15 cellular contexts compared by ENCODE assay signal in the genomic region with DNA sequence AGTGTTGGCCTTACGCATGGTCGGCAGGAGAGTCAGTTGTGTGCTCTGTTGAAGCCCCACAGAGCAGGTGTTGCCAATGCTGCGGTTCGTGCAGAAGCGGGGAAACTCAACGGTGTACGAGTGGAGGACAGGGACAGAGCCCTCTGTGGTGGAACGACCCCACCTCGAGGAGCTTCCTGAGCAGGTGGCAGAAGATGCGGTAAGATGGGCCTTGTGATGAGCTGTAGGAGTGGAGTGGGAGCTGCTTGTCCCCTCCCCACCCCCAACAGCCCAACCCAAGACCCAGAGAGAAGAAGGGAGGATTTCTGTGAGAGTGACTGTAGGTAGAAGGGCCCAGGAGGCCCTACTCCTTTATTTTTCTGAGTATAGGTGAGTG. TPM values are rescaled to one million over a fixed set of nuclear protein-coding genes. Genes with fewer than 3 reads are reported as not detected.
DNase-seq lines count a peak whose midpoint lies in the region; ATAC-seq and TF ChIP-seq lines count a peak whose summit lies in the region.
"Had no signal": no experiment of that assay in that cellular context is flagged by ENCODE, and none has a peak within 500 bp of the region (broad histone marks: within the 10 kb centered on the region; RNA-seq: fewer than 3 reads in every experiment).

No MANE protein-coding gene starts in this region.

- no peaks in the 10 kb centered on the region for H3K27me3 ChIP-seq in thymus (ENCODE audit: control insufficient read depth, insufficient read depth)
- no peaks in the 10 kb centered on the region for H3K27me3 ChIP-seq in upper lobe of right lung

- CTCF ChIA-PET in activated naive CD4-positive, alpha-beta T cell treated with anti-CD3 and anti-CD28 coated beads, Interleukin-2, amount 10 ng/mL, durations not matched to agents 7 days and 5 days (lab: Charles Lee) = interaction anchor here (0.6 to 2.0 kb wide), 7 partner anchors 27 to 137 kb away, joined by 3 to 7 read pairs (median 5); a partner anchor contains a TSS
- CTCF ChIA-PET in WTC11 (lab: Charles Lee) = interaction anchor here (0.8 to 7.3 kb wide), 6 partner anchors 17 to 49 kb away, joined by 3 to 242 read pairs (median 4); a partner anchor contains a TSS

- H3K36me3 ChIP-seq in thymus (ENCODE audit: control insufficient read depth, insufficient read depth) (peaks cover 50% of the 10 kb centered on the region), upper lobe of right lung (peaks cover 76% of the 10 kb centered on the region)

- no peak overlapping the region for H3K4me3 ChIP-seq in thymus (ENCODE audit: low read length)
- H3K4me3 ChIP-seq in upper lobe of right lung = no peak overlapping the region
- H3K4me3 ChIP-seq: A549, GM23338 had no signal

- no peak for ATAC-seq in WTC11
- ATAC-seq in GM21825 (IDR thresholded peaks at IDR 0.05; ENCODE audit: unreplicated experiment) = no peak
- no peak for ATAC-seq in upper lobe of right lung
- ATAC-seq: A549, GM23338 had no signal

- H3K4me1 Mint-ChIP-seq in activated naive CD4-positive, alpha-beta T cell treated with anti-CD3 and anti-CD28 coated beads, Interleukin-2, amount 10 ng/mL, durations not matched to agents 7 days and 5 days = peaks cover 21% of the 10 kb centered on the region
- peaks cover 9% of the 10 kb centered on the region for H3K4me1 Mint-ChIP-seq in WTC11
- H3K4me1 Mint-ChIP-seq in endothelial cell (ENCODE audit: unreplicated experiment) = peaks cover 7% of the 10 kb centered on the region
- H3K4me1 Mint-ChIP-seq: GM23338 had no signal

- H3K27me3 Mint-ChIP-seq in activated naive CD4-positive, alpha-beta T cell treated with anti-CD3 and anti-CD28 coated beads, Interleukin-2, amount 10 ng/mL, durations not matched to agents 7 days and 5 days = no peaks in the 10 kb centered on the region
- H3K27me3 Mint-ChIP-seq in WTC11 (ENCODE audit: low read depth) (no peaks in the 10 kb centered on the region), endothelial cell (ENCODE audit: unreplicated experiment) (peaks cover 15% of the 10 kb centered on the region)
- H3K27me3 Mint-ChIP-seq: CD8-positive, alpha-beta memory T cell had no signal

- peaks cover 18% of the 10 kb centered on the region for H3K4me1 ChIP-seq in thymus (ENCODE audit: control insufficient read depth, insufficient read depth, low read length)
- peaks cover 6% of the 10 kb centered on the region for H3K4me1 ChIP-seq in upper lobe of right lung
- H3K4me1 ChIP-seq: Caco-2 had no signal

- peaks cover 50% of the 10 kb centered on the region for H3K36me3 Mint-ChIP-seq in activated naive CD4-positive, alpha-beta T cell treated with anti-CD3 and anti-CD28 coated beads, Interleukin-2, amount 10 ng/mL, durations not matched to agents 7 days and 5 days
- H3K36me3 Mint-ChIP-seq in WTC11 (peaks cover 50% of the 10 kb centered on the region), endothelial cell (ENCODE audit: low read depth, unreplicated experiment) (peaks cover 41% of the 10 kb centered on the region)

- H3K27ac ChIP-seq in thymus (ENCODE audit: low read depth) (peak overlapping the region; percentile 77), upper lobe of right lung (no peak overlapping the region)
- H3K27ac ChIP-seq: A549 had no signal

- DNase-seq in activated naive CD4-positive, alpha-beta T cell treated with anti-CD3 and anti-CD28 coated beads, Interleukin-2, amount 10 ng/mL, durations not matched to agents 7 days and 5 days = no peak
- no peak for DNase-seq in activated naive CD4-positive, alpha-beta T cell treated with Interleukin-2 at 50 U/mL for 16 hours
- DNase-seq in WTC11 (ENCODE audit: low spot score) = no peak
- DNase-seq in endothelial cell (ENCODE audit: low spot score) = no peak
- no peak for DNase-seq in upper lobe of right lung
- DNase-seq in NCI-H446 treated with DMSO at 0.1 percent for 48 hours (lab: John Stamatoyannopoulos, UW) = no peak
- DNase-seq: CD8-positive, alpha-beta memory T cell; GF-D8 had no signal

- POLR2A ChIA-PET in WTC11 (lab: Charles Lee) = no interaction called here

- no peak overlapping the region for H3K4me3 Mint-ChIP-seq in activated naive CD4-positive, alpha-beta T cell treated with anti-CD3 and anti-CD28 coated beads, Interleukin-2, amount 10 ng/mL, durations not matched to agents 7 days and 5 days
- no peak overlapping the region for H3K4me3 Mint-ChIP-seq in WTC11
- H3K4me3 Mint-ChIP-seq in endothelial cell (ENCODE audit: unreplicated experiment) = no peak overlapping the region
- H3K4me3 Mint-ChIP-seq: GM23338 had no signal

- 29% methylated on average over 10 of the region's 10 CpGs for WGBS in thymus

- no peaks in the 10 kb centered on the region for H3K9me3 Mint-ChIP-seq in activated naive CD4-positive, alpha-beta T cell treated with anti-CD3 and anti-CD28 coated beads, Interleukin-2, amount 10 ng/mL, durations not matched to agents 7 days and 5 days
- H3K9me3 Mint-ChIP-seq in WTC11 (no peaks in the 10 kb centered on the region), endothelial cell (ENCODE audit: unreplicated experiment) (no peaks in the 10 kb centered on the region)
- H3K9me3 Mint-ChIP-seq: CD8-positive, alpha-beta memory T cell; GM23338 had no signal

- TF ChIP-seq CTCF in WTC11 (IDR thresholded peaks at IDR 0.05) = no peak
- TF ChIP-seq CTCF in endothelial cell (IDR thresholded peaks at IDR 0.05; ENCODE audit: unreplicated experiment) = no peak
- no peak for TF ChIP-seq CTCF in upper lobe of right lung (IDR thresholded peaks at IDR 0.05)

- peak overlapping the region; percentile 71 for H3K27ac Mint-ChIP-seq in activated naive CD4-positive, alpha-beta T cell treated with anti-CD3 and anti-CD28 coated beads, Interleukin-2, amount 10 ng/mL, durations not matched to agents 7 days and 5 days
- H3K27ac Mint-ChIP-seq in WTC11 (0 out of 2 replicates have a peak overlapping the region, but pooled peaks have one; percentile 3), endothelial cell (ENCODE audit: unreplicated experiment) (peak overlapping the region; percentile 68)
- H3K27ac Mint-ChIP-seq: GM23338 had no signal

- H3K9me3 ChIP-seq in thymus (ENCODE audit: control insufficient read depth) = no peaks in the 10 kb centered on the region
- H3K9me3 ChIP-seq in upper lobe of right lung = no peaks in the 10 kb centered on the region
- H3K9me3 ChIP-seq: A549, Caco-2 had no signal

- intact Hi-C loops in upper lobe of right lung (cut with DNase I) = no loop called here

TF ChIP-seq in WTC11, 78 proteins besides CTCF, POLR2A, EP300 and RAD21:
- TF ChIP-seq GABPB1 (CRISPR knock-in tag; IDR thresholded peaks at IDR 0.05) = no peak

RNA-seq across cellular contexts. Expression of a gene that starts 4.9 kb away (rescaled TPM):
- 128 to 143 TPM (median 138 TPM) in 3 replicates for total RNA-seq in WTC11 (2021)
- 156 TPM for total RNA-seq in endothelial cell (ENCODE audit: unreplicated experiment)
- 684 TPM for polyA plus RNA-seq in thymus
- total RNA-seq in upper lobe of right lung = 140 TPM

RNA-seq across cellular contexts. Expression of a gene that starts 18.1 kb away (rescaled TPM):
- 0.59 to 1.1 TPM (median 1.1 TPM) in 3 replicates for total RNA-seq in WTC11 (2021)
- not detected for total RNA-seq in endothelial cell (ENCODE audit: unreplicated experiment)
- polyA plus RNA-seq in thymus = 1.9 TPM
- total RNA-seq in upper lobe of right lung = 47.4 TPM
- total RNA-seq: CD8-positive, alpha-beta memory T cell; GM23338 had no signal
- polyA plus RNA-seq: AG04450; BJ; CD8-positive, alpha-beta memory T cell had no signal

RNA-seq across cellular contexts. Expression of a gene that starts 34.4 kb away (rescaled TPM):
- 12.2 to 17.8 TPM (median 17.2 TPM) in 3 replicates for total RNA-seq in WTC11 (2021)
- total RNA-seq in endothelial cell (ENCODE audit: unreplicated experiment) = 16.4 TPM
- polyA plus RNA-seq in thymus = 9.0 TPM
- 29.4 TPM for total RNA-seq in upper lobe of right lung

Comparison
In these comparisons a context has a peak if more than half of its experiments do, and no peak if none do; other contexts are left out.
1. H3K27ac Mint-ChIP-seq: peak in every context shown above with its lines; median percentile 71 in activated naive CD4-positive, alpha-beta T cell treated with anti-CD3 and anti-CD28 coated beads, Interleukin-2, amount 10 ng/mL, durations not matched to agents 7 days and 5 days; 68 in endothelial cell; 3 in WTC11.
2. RNA of a gene that starts 18.1 kb away (total RNA-seq): 47.4 TPM in upper lobe of right lung (single experiment); 0.59 to 1.1 TPM in WTC11 and not detected in endothelial cell (single experiment); every median in the first group is over 10 times any median in the second.